Comparison of ENCODE assay signal across 8 cellular contexts in genomic region chr2:113117594-113118262, GRCh38. TPM values are rescaled to one million over a fixed set of nuclear protein-coding genes. Genes with fewer than 3 reads are reported as not detected.
DNase-seq lines count a peak whose midpoint lies in the region; ATAC-seq and TF ChIP-seq lines count a peak whose summit lies in the region.

No MANE protein-coding gene starts in this region.

- no peaks in the 10 kb centered on the region for H3K9me3 Mint-ChIP-seq in natural killer cell treated with Interleukin-12 subunit alpha and Interleukin-12 subunit beta and Interleukin-15 and Interleukin-18, amount 100 ng/mL, for 72 hours
- H3K9me3 Mint-ChIP-seq in natural killer cell: no peaks in the 10 kb centered on the region
- H3K9me3 Mint-ChIP-seq in neural progenitor cell: no peaks in the 10 kb centered on the region

- peaks cover 7 to 15% of the 10 kb centered on the region in 2 donors for H3K27me3 Mint-ChIP-seq in natural killer cell treated with Interleukin-12 subunit alpha and Interleukin-12 subunit beta and Interleukin-15 and Interleukin-18, amount 100 ng/mL, for 72 hours
- peaks cover 5 to 17% of the 10 kb centered on the region in 2 donors for H3K27me3 Mint-ChIP-seq in natural killer cell (ENCODE audit: low read depth in 2 of 2)
- H3K27me3 Mint-ChIP-seq in neural progenitor cell (ENCODE audit: insufficient read depth, low read depth): peaks cover 12% of the 10 kb centered on the region

- no peak overlapping the region for H3K4me3 ChIP-seq in body of pancreas
- no peak overlapping the region for H3K4me3 ChIP-seq in lung
- peak overlapping the region in 1 of 2 donors; percentile 25 for H3K4me3 ChIP-seq in vagina
- H3K4me3 ChIP-seq in neural progenitor cell: no peak overlapping the region

- 57 to 74% methylated on average over 7 to 9 of the region's 9 CpGs for WGBS in body of pancreas, 2 donors
- 75 to 88% methylated on average over 9 of the region's 9 CpGs for WGBS in lung, 2 donors

- H3K27me3 ChIP-seq in body of pancreas (no peaks in the 10 kb centered on the region), lung (ENCODE audit: control insufficient read depth, insufficient read depth) (no peaks in the 10 kb centered on the region), vagina (no peaks in the 10 kb centered on the region), neural progenitor cell (peaks cover 17% of the 10 kb centered on the region)

- no peaks in the 10 kb centered on the region for H3F3A ChIP-seq in neural progenitor cell (ENCODE audit: low read depth)

- H3K4me1 Mint-ChIP-seq in natural killer cell treated with Interleukin-12 subunit alpha and Interleukin-12 subunit beta and Interleukin-15 and Interleukin-18, amount 100 ng/mL, for 72 hours (ENCODE audit: low read depth in 2 of 2): peaks cover 27 to 35% of the 10 kb centered on the region in 2 donors
- H3K4me1 Mint-ChIP-seq in natural killer cell (no peaks in the 10 kb centered on the region), neural progenitor cell (no peaks in the 10 kb centered on the region)

- no peak overlapping the region for H3K4me2 ChIP-seq in neural progenitor cell

- no peaks in the 10 kb centered on the region for H3K36me3 ChIP-seq in body of pancreas (replicated peaks in 1 of 2; ENCODE audit: insufficient read depth in 1 of 2, low read depth in 2 of 2)
- no peaks in the 10 kb centered on the region for H3K36me3 ChIP-seq in lung (ENCODE audit: control insufficient read depth in 2 of 2, insufficient read depth in 2 of 2, low read length in 2 of 2)
- H3K36me3 ChIP-seq in vagina: no peaks in the 10 kb centered on the region
- H3K36me3 ChIP-seq in neural progenitor cell: no peaks in the 10 kb centered on the region

- no peak overlapping the region for H3K9ac ChIP-seq in neural progenitor cell

- peak; percentile 85 for ATAC-seq in natural killer cell treated with Interleukin-12 subunit alpha and Interleukin-12 subunit beta and Interleukin-15 and Interleukin-18, amount 100 ng/mL, for 72 hours
- ATAC-seq in natural killer cell (no peak), body of pancreas (peak; percentile 63), lung (ENCODE audit: insufficient read depth, low FRiP score) (peak; percentile 83)

- no peak overlapping the region for H2AFZ ChIP-seq in neural progenitor cell (replicated peaks)

- TF ChIP-seq POLR2A in body of pancreas (IDR thresholded peaks at IDR 0.05): no peak
- TF ChIP-seq POLR2A in vagina (IDR thresholded peaks at IDR 0.05): peak in 1 of 2 donors; percentile 30

- intact Hi-C loops in natural killer cell (cut with micrococcal nuclease) (no loop called here), body of pancreas (cut with DNase I) (no loop called here), vagina (cut with DNase I) (no loop called here)

- H3K9me3 ChIP-seq in body of pancreas (no peaks in the 10 kb centered on the region), lung (ENCODE audit: control insufficient read depth in 2 of 2, insufficient read depth in 1 of 2, low read length in 1 of 2) (no peaks in the 10 kb centered on the region), vagina (no peaks in the 10 kb centered on the region), neural progenitor cell (ENCODE audit: low read depth) (no peaks in the 10 kb centered on the region)

- H3K79me2 ChIP-seq in neural progenitor cell (ENCODE audit: low read depth): no peaks in the 10 kb centered on the region

- H3K27ac ChIP-seq in body of pancreas (no peak overlapping the region), lung (ENCODE audit: low read depth in 1 of 2, low read length in 1 of 2) (no peak overlapping the region), vagina (peak overlapping the region; percentile 53), neural progenitor cell (no peak overlapping the region)

- no peaks in the 10 kb centered on the region for H3K4me1 ChIP-seq in body of pancreas
- H3K4me1 ChIP-seq in lung (ENCODE audit: control insufficient read depth in 2 of 2, insufficient read depth in 2 of 2, low read length in 2 of 2): peaks cover 0 to 2% of the 10 kb centered on the region in 2 donors
- H3K4me1 ChIP-seq in vagina: peaks cover 23% of the 10 kb centered on the region
- no peaks in the 10 kb centered on the region for H3K4me1 ChIP-seq in neural progenitor cell

- peak; percentile 69 for DNase-seq in natural killer cell treated with Interleukin-12 subunit alpha and Interleukin-12 subunit beta and Interleukin-15 and Interleukin-18, amount 100 ng/mL, for 72 hours (ENCODE audit: low spot score)
- DNase-seq in natural killer cell (no peak), body of pancreas (peak; percentile 26 to 83 (median 37)), lung (ENCODE audit: low spot score) (peak; percentile 52), vagina (ENCODE audit: extremely low spot score in 2 of 2) (peak; percentile 93 to 97), neural progenitor cell (ENCODE audit: low spot score) (no peak), GM13976 (ENCODE audit: low spot score) (no peak), GF-D8 (lab: John Stamatoyannopoulos, UW) (no peak)

- in situ Hi-C loops in GM13976 (cut with MboI; ENCODE audit: low sequenced_read_pairs, unreplicated experiment): no loop called here

- H3K27ac Mint-ChIP-seq in natural killer cell treated with Interleukin-12 subunit alpha and Interleukin-12 subunit beta and Interleukin-15 and Interleukin-18, amount 100 ng/mL, for 72 hours: peak overlapping the region; percentile 67 to 76
- H3K27ac Mint-ChIP-seq in natural killer cell (no peak overlapping the region), neural progenitor cell (no peak overlapping the region)

- TF ChIP-seq CTCF in natural killer cell (IDR thresholded peaks at IDR 0.05) (no peak), body of pancreas (IDR thresholded peaks at IDR 0.05) (no peak), lung (IDR thresholded peaks at IDR 0.05; ENCODE audit: control extremely low read depth, extremely low read depth) (no peak), vagina (IDR thresholded peaks at IDR 0.05) (no peak), neural progenitor cell (IDR thresholded peaks at IDR 0.05) (no peak), GM13976 (IDR thresholded peaks at IDR 0.05; ENCODE audit: borderline replicate concordance, control extremely low read depth, extremely low read depth, insufficient read depth, missing control alignments) (no peak)

- peak overlapping the region; percentile 62 for H3K4me3 Mint-ChIP-seq in natural killer cell treated with Interleukin-12 subunit alpha and Interleukin-12 subunit beta and Interleukin-15 and Interleukin-18, amount 100 ng/mL, for 72 hours
- H3K4me3 Mint-ChIP-seq in natural killer cell: no peak overlapping the region
- no peak overlapping the region for H3K4me3 Mint-ChIP-seq in neural progenitor cell

- no peaks in the 10 kb centered on the region for H4K20me1 ChIP-seq in neural progenitor cell (ENCODE audit: low read depth)

- H3K36me3 Mint-ChIP-seq in natural killer cell treated with Interleukin-12 subunit alpha and Interleukin-12 subunit beta and Interleukin-15 and Interleukin-18, amount 100 ng/mL, for 72 hours: peaks cover 6% of the 10 kb centered on the region
- no peaks in the 10 kb centered on the region for H3K36me3 Mint-ChIP-seq in natural killer cell
- H3K36me3 Mint-ChIP-seq in neural progenitor cell: no peaks in the 10 kb centered on the region

RNA-seq across cellular contexts. Expression of gene IL1RN, which starts 9.7 kb away (rescaled TPM):
- total RNA-seq in natural killer cell treated with Interleukin-12 subunit alpha and Interleukin-12 subunit beta and Interleukin-15 and Interleukin-18, amount 100 ng/mL, for 72 hours: 1 to 10 TPM; 3.3 to 3.7 TPM
- total RNA-seq in natural killer cell (10 to 100 TPM in 1 of 3 donors, under 1 TPM in 2; 0.52 to 36.6 (median 0.91) TPM), body of pancreas (under 1 TPM in 1 of 2 donors, not detected in 1; 0.78 TPM), lung (10 to 100 TPM; 15.2 to 18.2 TPM), vagina (253 TPM), neural progenitor cell (ENCODE audit: low replicate concordance) (not detected in 2 replicates)
- 100 to 1,000 TPM in 1 of 2 donors, 1 to 10 TPM in 1; 9.6 to 850 TPM for polyA plus RNA-seq in lung

RNA-seq across cellular contexts. Expression of gene IL1F10, which starts 50.0 kb away (rescaled TPM):
- not detected for total RNA-seq in natural killer cell treated with Interleukin-12 subunit alpha and Interleukin-12 subunit beta and Interleukin-15 and Interleukin-18, amount 100 ng/mL, for 72 hours
- total RNA-seq in natural killer cell (not detected), body of pancreas (not detected), lung (not detected), vagina (not detected), neural progenitor cell (ENCODE audit: low replicate concordance) (not detected in 2 replicates)
- not detected for polyA plus RNA-seq in lung

RNA-seq across cellular contexts. Expression of gene PSD4, which starts 56.0 kb away (rescaled TPM):
- total RNA-seq in natural killer cell treated with Interleukin-12 subunit alpha and Interleukin-12 subunit beta and Interleukin-15 and Interleukin-18, amount 100 ng/mL, for 72 hours: 100 to 1,000 TPM; 299 to 305 TPM
- total RNA-seq in natural killer cell (100 to 1,000 TPM; 280 to 347 (median 340) TPM), body of pancreas (10 to 100 TPM; 40.5 to 83.4 TPM), lung (10 to 100 TPM; 29.6 to 48.1 TPM), vagina (39.0 TPM), neural progenitor cell (ENCODE audit: low replicate concordance) (0.02 and 0.87 TPM in 2 replicates)
- polyA plus RNA-seq in lung: 10 to 100 TPM; 20.9 to 28.5 TPM

RNA-seq across cellular contexts. Expression of gene IL36RN, which starts 58.7 kb away (rescaled TPM):
- total RNA-seq in natural killer cell treated with Interleukin-12 subunit alpha and Interleukin-12 subunit beta and Interleukin-15 and Interleukin-18, amount 100 ng/mL, for 72 hours: not detected
- total RNA-seq in natural killer cell (not detected), body of pancreas (not detected), lung (under 1 TPM in 1 of 2 donors, not detected in 1; 0.09 TPM), vagina (0.25 TPM), neural progenitor cell (ENCODE audit: low replicate concordance) (not detected in 2 replicates)
- under 1 TPM in 1 of 2 donors, not detected in 1; 0.01 TPM for polyA plus RNA-seq in lung

Comparison
In these comparisons a context has a peak if more than half of its experiments do, and no peak if none do; other contexts are left out.
1. ATAC-seq: peak in natural killer cell treated with Interleukin-12 subunit alpha and Interleukin-12 subunit beta and Interleukin-15 and Interleukin-18, amount 100 ng/mL, for 72 hours (2 of 2), body of pancreas (single experiment) and lung (single experiment); none in natural killer cell (0 of 3).
2. DNase-seq: peak in natural killer cell treated with Interleukin-12 subunit alpha and Interleukin-12 subunit beta and Interleukin-15 and Interleukin-18, amount 100 ng/mL, for 72 hours (single experiment), body of pancreas (4 of 4), lung (single experiment) and vagina (2 of 2); none in natural killer cell (single experiment), neural progenitor cell (single experiment), GM13976 (single experiment) and GF-D8 (single experiment).
3. H3K27ac Mint-ChIP-seq: peak in natural killer cell treated with Interleukin-12 subunit alpha and Interleukin-12 subunit beta and Interleukin-15 and Interleukin-18, amount 100 ng/mL, for 72 hours (2 of 2); none in natural killer cell (0 of 2) and neural progenitor cell (single experiment).
4. RNA of gene PSD4, which starts 56.0 kb away (total RNA-seq): 280 to 347 TPM in natural killer cell, 299 to 305 TPM in natural killer cell treated with Interleukin-12 subunit alpha and Interleukin-12 subunit beta and Interleukin-15 and Interleukin-18, amount 100 ng/mL, for 72 hours, 40.5 to 83.4 TPM in body of pancreas, 29.6 to 48.1 TPM in lung and 39.0 TPM in vagina (single experiment); 0.02 to 0.87 TPM in neural progenitor cell; every median in the first group is over 10 times any median in the second.